In the genomic region with DNA sequence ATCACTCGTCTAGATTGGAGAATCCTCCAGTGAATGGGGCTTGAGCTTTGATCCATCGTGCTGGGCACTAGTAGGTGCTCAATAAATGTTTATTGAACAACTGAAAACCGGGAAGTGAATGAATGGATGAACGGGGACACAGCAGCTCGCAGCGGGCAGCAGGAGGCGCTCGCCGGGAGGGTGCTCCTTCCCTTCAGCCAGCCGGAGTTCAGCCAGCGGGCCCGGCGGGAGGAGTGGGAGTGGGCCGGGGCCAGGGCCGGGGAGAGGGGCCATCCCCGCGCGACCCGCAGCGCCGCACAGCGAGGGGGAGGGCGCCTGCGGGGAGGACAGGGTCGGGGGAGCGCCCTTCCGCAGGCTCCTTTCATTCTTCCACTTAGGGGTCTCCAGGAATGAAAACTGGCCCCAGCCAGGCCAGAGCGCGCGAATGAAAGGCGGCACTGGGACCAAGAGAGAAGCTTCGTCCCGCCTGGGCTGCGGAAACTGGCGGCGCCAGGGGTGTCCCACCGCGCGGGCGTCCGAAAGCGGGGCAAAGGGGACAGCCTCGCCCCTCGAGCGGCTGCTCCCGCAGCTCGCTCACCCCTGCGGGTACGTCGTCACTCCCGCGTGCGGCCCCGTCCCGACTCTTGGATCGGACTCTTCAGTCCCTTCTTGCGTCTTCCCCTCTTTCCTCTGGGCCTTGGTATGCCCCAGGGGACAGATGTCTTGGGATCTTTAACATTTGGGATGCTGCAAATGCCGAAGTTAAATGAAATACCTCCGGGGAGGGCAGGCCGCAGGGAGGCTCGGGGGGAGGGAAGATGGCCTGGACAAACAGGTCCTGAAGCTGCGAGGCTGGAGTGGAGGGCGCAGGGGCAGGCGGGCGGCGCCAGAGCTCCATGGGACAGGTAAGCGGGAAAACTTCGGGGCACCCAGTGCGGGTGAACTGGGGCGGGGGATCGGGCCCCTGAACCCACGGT, we compare ENCODE assay signal across 8 cellular contexts. TPM values are rescaled to one million over a fixed set of nuclear protein-coding genes. Genes with fewer than 3 reads are reported as not detected.
DNase-seq lines count a peak whose midpoint lies in the region; ATAC-seq, FAIRE-seq and TF ChIP-seq lines count a peak whose summit lies in the region.

No MANE protein-coding gene starts in this region.

- H3K4me1 ChIP-seq in Peyer's patch (peaks cover 0 to 9% (median 6%) of the 10 kb centered on the region in 4 donors), vagina (peaks cover 31% of the 10 kb centered on the region)
- peaks cover 38% of the 10 kb centered on the region for H3K4me1 ChIP-seq in effector memory CD4-positive, alpha-beta T cell (ENCODE audit: control insufficient read depth, insufficient read depth, low read length, poor library complexity, severe bottlenecking)

- peak overlapping the region; percentile 94 for H3K4me3 Mint-ChIP-seq in mesothelial cell of epicardium

- no peaks in the 10 kb centered on the region for H3K27me3 ChIP-seq in Peyer's patch
- no peaks in the 10 kb centered on the region for H3K27me3 ChIP-seq in effector memory CD4-positive, alpha-beta T cell (replicated peaks; ENCODE audit: control insufficient read depth, insufficient read depth, low read length, poor library complexity, severe bottlenecking)
- H3K27me3 ChIP-seq in vagina = no peaks in the 10 kb centered on the region

- DNase-seq in DMS 273 (lab: John Stamatoyannopoulos, UW; ENCODE audit: unreplicated experiment) (peak; percentile 88), H54 (ENCODE audit: insufficient read length, low spot score) (no peak), Peyer's patch (peak in 2 of 3 donors; percentile 72 to 83), mesothelial cell of epicardium (ENCODE audit: low spot score in 2 of 2, unreplicated experiment in 2 of 2) (peak in 1 of 2 experiments; percentile 75), vagina (ENCODE audit: extremely low spot score in 2 of 2) (no peak), NCI-H2029 (lab: John Stamatoyannopoulos, UW) (no peak)
- no peak for DNase-seq in effector memory CD4-positive, alpha-beta T cell

- no peak for ATAC-seq in GM18519 (IDR thresholded peaks at IDR 0.05; ENCODE audit: low FRiP score, unreplicated experiment)

- intact Hi-C loops in vagina (cut with DNase I) = no loop called here

- no peak for FAIRE-seq in H54 (lab: Jason Lieb, UNC)

- H3K36me3 ChIP-seq in Peyer's patch (no peaks in the 10 kb centered on the region), vagina (no peaks in the 10 kb centered on the region)
- H3K36me3 ChIP-seq in effector memory CD4-positive, alpha-beta T cell (ENCODE audit: control insufficient read depth, insufficient read depth, low read length) = no peaks in the 10 kb centered on the region

- H3K4me1 Mint-ChIP-seq in mesothelial cell of epicardium = peaks cover 48% of the 10 kb centered on the region

- peak overlapping the region; percentile 92 for H3K27ac Mint-ChIP-seq in mesothelial cell of epicardium

- H3K9me3 Mint-ChIP-seq in mesothelial cell of epicardium = no peaks in the 10 kb centered on the region

- no peaks in the 10 kb centered on the region for H3K9me3 ChIP-seq in Peyer's patch
- H3K9me3 ChIP-seq in effector memory CD4-positive, alpha-beta T cell (ENCODE audit: control insufficient read depth, low read length) = no peaks in the 10 kb centered on the region
- no peaks in the 10 kb centered on the region for H3K9me3 ChIP-seq in vagina

- H3K27ac ChIP-seq in Peyer's patch (peak overlapping the region; percentile 61 to 89 (median 76)), vagina (peak overlapping the region; percentile 56)
- H3K27ac ChIP-seq in effector memory CD4-positive, alpha-beta T cell (ENCODE audit: insufficient read depth, low read length, poor library complexity, severe bottlenecking) = peak overlapping the region; percentile 22

- H3K4me3 ChIP-seq in Peyer's patch (peak overlapping the region; percentile 33 to 76 (median 60)), vagina (peak overlapping the region; percentile 43 to 51)
- peak overlapping the region; percentile 69 for H3K4me3 ChIP-seq in effector memory CD4-positive, alpha-beta T cell (ENCODE audit: insufficient read depth, low read depth, low read length, poor library complexity, severe bottlenecking)

- TF ChIP-seq CTCF in Peyer's patch (IDR thresholded peaks at IDR 0.05) (peak in 4 of 6 experiments; percentile 36 to 70 (median 56)), mesothelial cell of epicardium (IDR thresholded peaks at IDR 0.05; ENCODE audit: unreplicated experiment) (peak; percentile 12), vagina (IDR thresholded peaks at IDR 0.05) (no peak)

- peak; percentile 48 for TF ChIP-seq POLR2A in H54 (IDR thresholded peaks at IDR 0.05; ENCODE audit: low read depth, low read length)
- TF ChIP-seq POLR2A in Peyer's patch (IDR thresholded peaks at IDR 0.05) = peak; percentile 22
- no peak for TF ChIP-seq POLR2A in vagina (IDR thresholded peaks at IDR 0.05)

- no peaks in the 10 kb centered on the region for H3K27me3 Mint-ChIP-seq in mesothelial cell of epicardium (ENCODE audit: low read depth)

- no peaks in the 10 kb centered on the region for H3K36me3 Mint-ChIP-seq in mesothelial cell of epicardium

RNA-seq across cellular contexts. Expression of a gene that starts 3.6 kb away (rescaled TPM):
- total RNA-seq in Peyer's patch (100 to 1,000 TPM in 3 of 4 donors, 10 to 100 TPM in 1; 33.8 to 492 (median 332) TPM), mesothelial cell of epicardium (34.6 to 36.6 TPM (median 35.7 TPM) in 3 replicates), vagina (42.2 TPM)

RNA-seq across cellular contexts. Expression of a gene that starts 18.3 kb away (rescaled TPM):
- total RNA-seq in Peyer's patch (not detected), mesothelial cell of epicardium (0.25 TPM in 1 of 3 replicates, not detected in the others), vagina (5.9 TPM)

Comparison
In these comparisons a context has a peak if more than half of its experiments do, and no peak if none do; other contexts are left out.
1. DNase-seq: peak in DMS 273 (single experiment) and Peyer's patch (2 of 3); none in H54 (single experiment), effector memory CD4-positive, alpha-beta T cell (0 of 3), vagina (0 of 2) and NCI-H2029 (single experiment).
2. POLR2A ChIP-seq: peak in H54 (single experiment) and Peyer's patch (2 of 2); none in vagina (0 of 2).
3. H3K27ac ChIP-seq: peak in every context shown above with its lines; median percentile 76 in Peyer's patch; 56 in vagina; 22 in effector memory CD4-positive, alpha-beta T cell.
4. CTCF ChIP-seq: peak in Peyer's patch (4 of 6) and mesothelial cell of epicardium (single experiment); none in vagina (0 of 3).
5. Peak in every context shown above with its lines, with median percentiles within 50 percentile points of each other: H3K4me3 ChIP-seq.